Comparison of ENCODE assay signal across 11 cellular contexts in genomic region chr12:69324797-69325466, GRCh38. TPM values are rescaled to one million over a fixed set of nuclear protein-coding genes. Genes with fewer than 3 reads are reported as not detected.
DNase-seq lines count a peak whose midpoint lies in the region; ATAC-seq and TF ChIP-seq lines count a peak whose summit lies in the region.
"Had no signal": no experiment of that assay in that cellular context is flagged by ENCODE, and none has a peak within 500 bp of the region (broad histone marks: within the 10 kb centered on the region; RNA-seq: fewer than 3 reads in every experiment).

No MANE protein-coding gene starts in this region.

- BruUV-seq in PC-3 (replicated peaks; lab: Mats Ljungman, UMichigan): no TSS peak

- H3K9ac ChIP-seq in PC-3 (ENCODE audit: low read length): no peak overlapping the region

- peak overlapping the region; percentile 12 for H3K4me3 Mint-ChIP-seq in activated naive CD4-positive, alpha-beta T cell treated with anti-CD3 and anti-CD28 coated beads, Interleukin-2, amount 50 U/mL, for 24 hours
- H3K4me3 Mint-ChIP-seq in activated naive CD4-positive, alpha-beta T cell treated with anti-CD3 and anti-CD28 coated beads for 36 hours: no peak overlapping the region
- H3K4me3 Mint-ChIP-seq in type B pancreatic cell: no peak overlapping the region

- 80% methylated on average over 2 of the region's 2 CpGs for WGBS in esophagus muscularis mucosa

- POLR2A ChIA-PET in PC-3 (lab: Charles Lee; ENCODE audit: unreplicated experiment): no interaction called here

- no peak overlapping the region for H3K4me2 ChIP-seq in PC-3 (ENCODE audit: low read length)

- no peak overlapping the region for H3K27ac ChIP-seq in substantia nigra (ENCODE audit: low read depth, low read length, poor library complexity, severe bottlenecking)
- no peak overlapping the region for H3K27ac ChIP-seq in esophagus muscularis mucosa (replicated peaks in 1 of 4)
- no peak overlapping the region for H3K27ac ChIP-seq in PC-3 (ENCODE audit: low read length)
- H3K27ac ChIP-seq: right atrium auricular region had no signal

- H3K27me3 ChIP-seq in esophagus muscularis mucosa (no peaks in the 10 kb centered on the region), PC-3 (ENCODE audit: low read length) (no peaks in the 10 kb centered on the region)
- H3K27me3 ChIP-seq: right atrium auricular region had no signal

- no peaks in the 10 kb centered on the region for H3K9me3 ChIP-seq in esophagus muscularis mucosa
- H3K9me3 ChIP-seq in PC-3 (ENCODE audit: low read length): no peaks in the 10 kb centered on the region
- H3K9me3 ChIP-seq: right atrium auricular region had no signal

- TF ChIP-seq EP300 in esophagus muscularis mucosa (IDR thresholded peaks at IDR 0.05): no peak

- H3K9me2 ChIP-seq in PC-3 (replicated peaks; ENCODE audit: low read length): no peaks in the 10 kb centered on the region

- no peak for TF ChIP-seq POLR2A in esophagus muscularis mucosa (IDR thresholded peaks at IDR 0.05; ENCODE audit: low read depth)

- H3K36me3 Mint-ChIP-seq in activated naive CD4-positive, alpha-beta T cell treated with anti-CD3 and anti-CD28 coated beads, Interleukin-2, amount 50 U/mL, for 24 hours: peaks cover 10% of the 10 kb centered on the region
- H3K36me3 Mint-ChIP-seq in activated naive CD4-positive, alpha-beta T cell treated with anti-CD3 and anti-CD28 coated beads for 36 hours (ENCODE audit: low read depth): no peaks in the 10 kb centered on the region
- H3K36me3 Mint-ChIP-seq in type B pancreatic cell: no peaks in the 10 kb centered on the region

- H3K79me2 ChIP-seq in PC-3 (ENCODE audit: low read length): no peaks in the 10 kb centered on the region

- H3K4me1 ChIP-seq in esophagus muscularis mucosa: no peaks in the 10 kb centered on the region
- peaks cover 4% of the 10 kb centered on the region; the same call in 1 of the 2 replicates for H3K4me1 ChIP-seq in PC-3 (ENCODE audit: insufficient read depth, low read length)
- H3K4me1 ChIP-seq: right atrium auricular region had no signal

- intact Hi-C loops in activated naive CD4-positive, alpha-beta T cell treated with anti-CD3 and anti-CD28 coated beads for 36 hours (cut with micrococcal nuclease): loop anchor here (2.0 kb wide), 1 partner anchor 22 kb away; no protein-coding TSS in a partner anchor
- intact Hi-C loops in esophagus muscularis mucosa (cut with DNase I): no loop called here
- intact Hi-C loops in PC-3 (cut with micrococcal nuclease): no loop called here

- ATAC-seq in HG02970 (IDR thresholded peaks at IDR 0.05; ENCODE audit: low FRiP score, unreplicated experiment): peak; percentile 76
- ATAC-seq in PC-3: no peak
- ATAC-seq: SK-N-SH treated with all-trans-retinoic acid at 6 μM for 48 hours had no signal

- peaks cover 47% of the 10 kb centered on the region for H3K4me1 Mint-ChIP-seq in activated naive CD4-positive, alpha-beta T cell treated with anti-CD3 and anti-CD28 coated beads, Interleukin-2, amount 50 U/mL, for 24 hours
- peaks cover 39% of the 10 kb centered on the region for H3K4me1 Mint-ChIP-seq in activated naive CD4-positive, alpha-beta T cell treated with anti-CD3 and anti-CD28 coated beads for 36 hours (ENCODE audit: low read depth)
- no peaks in the 10 kb centered on the region for H3K4me1 Mint-ChIP-seq in type B pancreatic cell (ENCODE audit: unreplicated experiment)

- H3K36me3 ChIP-seq in esophagus muscularis mucosa (no peaks in the 10 kb centered on the region), PC-3 (ENCODE audit: low read depth, low read length) (no peaks in the 10 kb centered on the region)
- H3K36me3 ChIP-seq: right atrium auricular region had no signal

- no peak overlapping the region for H3K27ac Mint-ChIP-seq in activated naive CD4-positive, alpha-beta T cell treated with anti-CD3 and anti-CD28 coated beads, Interleukin-2, amount 50 U/mL, for 24 hours
- no peak overlapping the region for H3K27ac Mint-ChIP-seq in activated naive CD4-positive, alpha-beta T cell treated with anti-CD3 and anti-CD28 coated beads for 36 hours
- H3K27ac Mint-ChIP-seq in type B pancreatic cell: no peak overlapping the region

- no peak overlapping the region for H2AFZ ChIP-seq in PC-3 (ENCODE audit: low read length)

- no peaks in the 10 kb centered on the region for H4K20me1 ChIP-seq in PC-3 (ENCODE audit: low read length)

- no peak overlapping the region for H3K4me3 ChIP-seq in esophagus muscularis mucosa
- H3K4me3 ChIP-seq in PC-3 (ENCODE audit: low read length): no peak overlapping the region
- H3K4me3 ChIP-seq: right atrium auricular region had no signal

- H3F3A ChIP-seq in PC-3 (ENCODE audit: low read length, unreplicated experiment): no peaks in the 10 kb centered on the region

- TF ChIP-seq CTCF in esophagus muscularis mucosa (IDR thresholded peaks at IDR 0.05) (no peak), PC-3 (conservative IDR thresholded peaks at IDR 0.05; ENCODE audit: low read depth, low read length) (no peak), type B pancreatic cell (conservative IDR thresholded peaks at IDR 0.05) (no peak)

- peaks cover 1% of the 10 kb centered on the region for H3K27me3 Mint-ChIP-seq in activated naive CD4-positive, alpha-beta T cell treated with anti-CD3 and anti-CD28 coated beads, Interleukin-2, amount 50 U/mL, for 24 hours
- no peaks in the 10 kb centered on the region for H3K27me3 Mint-ChIP-seq in activated naive CD4-positive, alpha-beta T cell treated with anti-CD3 and anti-CD28 coated beads for 36 hours (ENCODE audit: low read depth)
- peaks cover 13% of the 10 kb centered on the region for H3K27me3 Mint-ChIP-seq in type B pancreatic cell

- CTCF ChIA-PET in activated naive CD4-positive, alpha-beta T cell treated with anti-CD3 and anti-CD28 coated beads for 36 hours (lab: Charles Lee): interaction anchor here (1.0 to 1.2 kb wide), 2 partner anchors 19 to 169 kb away, joined by 3 read pairs; no protein-coding TSS in a partner anchor
- CTCF ChIA-PET in PC-3 (lab: Charles Lee): interaction anchor here (0.6 kb wide), 1 partner anchor 441 kb away, joined by 3 read pairs; no protein-coding TSS in a partner anchor

- no peak for DNase-seq in activated naive CD4-positive, alpha-beta T cell treated with anti-CD3 and anti-CD28 coated beads for 36 hours
- DNase-seq in NAMALWA (ENCODE audit: low spot score) (peak; percentile 19), substantia nigra (lab: John Stamatoyannopoulos, UW) (no peak), esophagus muscularis mucosa (ENCODE audit: extremely low spot score) (no peak), PC-3 (no peak), type B pancreatic cell (ENCODE audit: extremely low spot score, unreplicated experiment) (no peak)

- no peaks in the 10 kb centered on the region for H3K9me3 Mint-ChIP-seq in activated naive CD4-positive, alpha-beta T cell treated with anti-CD3 and anti-CD28 coated beads, Interleukin-2, amount 50 U/mL, for 24 hours
- no peaks in the 10 kb centered on the region for H3K9me3 Mint-ChIP-seq in activated naive CD4-positive, alpha-beta T cell treated with anti-CD3 and anti-CD28 coated beads for 36 hours
- H3K9me3 Mint-ChIP-seq in type B pancreatic cell: peaks cover 4% of the 10 kb centered on the region

RNA-seq across cellular contexts. Expression of gene LYZ, which starts 23.2 kb away (rescaled TPM):
- not detected for total RNA-seq in activated naive CD4-positive, alpha-beta T cell treated with anti-CD3 and anti-CD28 coated beads for 36 hours
- total RNA-seq in esophagus muscularis mucosa (10 to 100 TPM in 3 of 4 donors, 1 to 10 TPM in 1; 8.8 to 95.3 (median 34.0) TPM), PC-3 (2014; rRNA removed) (not detected in 2 replicates), type B pancreatic cell (ENCODE audit: low replicate concordance) (113 and 174 TPM in 2 replicates)
- total RNA-seq: MCF 10A had no signal

RNA-seq across cellular contexts. Expression of gene YEATS4, which starts 34.6 kb away (rescaled TPM):
- 10 to 100 TPM; 52.3 to 53.5 TPM for total RNA-seq in activated naive CD4-positive, alpha-beta T cell treated with anti-CD3 and anti-CD28 coated beads for 36 hours
- total RNA-seq in esophagus muscularis mucosa (10 to 100 TPM in 2 of 4 donors, 1 to 10 TPM in 2; 5.7 to 17.6 (median 11.5) TPM), PC-3 (2014; rRNA removed) (36.1 and 41.3 TPM in 2 replicates), type B pancreatic cell (ENCODE audit: low replicate concordance) (21.4 and 24.6 TPM in 2 replicates)
